23 cellular contexts compared by ENCODE assay signal in genomic region chr12:130337476-130338303, GRCh38. TPM values are rescaled to one million over a fixed set of nuclear protein-coding genes. Genes with fewer than 3 reads are reported as not detected.
DNase-seq lines count a peak whose midpoint lies in the region; ATAC-seq, FAIRE-seq and TF ChIP-seq lines count a peak whose summit lies in the region.
"Had no signal": no experiment of that assay in that cellular context is flagged by ENCODE, and none has a peak within 500 bp of the region (broad histone marks: within the 10 kb centered on the region; RNA-seq: fewer than 3 reads in every experiment).

TSS of gene PIWIL1 (plus strand) at chr12:130337887. CDS start at chr12:130342592, 4,705 bp downstream.

- in situ Hi-C loops in K562 (cut with MboI) = no loop called here

- H3K79me2 ChIP-seq in K562 (ENCODE audit: control insufficient read depth, insufficient read depth, low read length) = no peaks in the 10 kb centered on the region

- H3K9me3 ChIP-seq in K562 (replicated peaks; ENCODE audit: control insufficient read depth, insufficient read depth, low read depth, low read length) = no peaks in the 10 kb centered on the region
- H3K9me3 ChIP-seq in neuronal stem cell (replicated peaks in 1 of 2; ENCODE audit: control insufficient read depth in 2 of 2, insufficient read depth in 1 of 2, low read depth in 1 of 2, low read length in 2 of 2) = peaks cover 0 to 4% of the 10 kb centered on the region in 2 donors
- no peaks in the 10 kb centered on the region for H3K9me3 ChIP-seq in sigmoid colon
- H3K9me3 ChIP-seq: Peyer's patch had no signal

- no peak within 1 kb of the TSS for H2BK5ac ChIP-seq in neuronal stem cell (ENCODE audit: low read length)

- ATAC-seq in K562 = peak; percentile 53; the same call in 2 of the 3 replicates
- ATAC-seq: GM12878 had no signal

- H2AFZ ChIP-seq in K562 (ENCODE audit: low read depth, low read length) (no peak within 1 kb of the TSS), neuronal stem cell (ENCODE audit: low read length) (no peak within 1 kb of the TSS)

- H3K4me2 ChIP-seq in K562 (ENCODE audit: insufficient read depth, low read length) (no peak within 1 kb of the TSS), neuronal stem cell (ENCODE audit: insufficient read depth, low read length, poor library complexity, severe bottlenecking) (no peak within 1 kb of the TSS)
- H3K4me2 ChIP-seq: KMS-11 had no signal

- H3K27me3 ChIP-seq in K562 (ENCODE audit: control insufficient read depth in 2 of 2, insufficient read depth in 2 of 2, low read length in 2 of 2) (peaks cover 0 to 15% of the 10 kb centered on the region in 2 experiments; a peak in 1 of 5 replicates), neuronal stem cell (ENCODE audit: control insufficient read depth in 3 of 3, insufficient read depth in 3 of 3, low read depth in 1 of 3, low read length in 3 of 3) (peaks cover 0 to 7% (median 0%) of the 10 kb centered on the region in 3 experiments), sigmoid colon (peaks cover 0 to 45% (median 37%) of the 10 kb centered on the region in 3 donors)

- peak within 1 kb of the TSS; percentile 6 for H4K8ac ChIP-seq in neuronal stem cell (ENCODE audit: low read depth, low read length)

- no peak within 1 kb of the TSS for H2BK120ac ChIP-seq in neuronal stem cell (ENCODE audit: low read depth, low read length)

- no peaks in the 10 kb centered on the region for H3K79me1 ChIP-seq in neuronal stem cell (ENCODE audit: low read depth, low read length)

- FAIRE-seq in GM12891 (lab: Jason Lieb, UNC) (no peak), K562 (lab: Jason Lieb, UNC) (no peak)
- FAIRE-seq: GM12878, H54 had no signal

- no TSS peak for BruUV-seq in K562 (replicated peaks; lab: Mats Ljungman, UMichigan)

- intact Hi-C loops in K562 (cut with micrococcal nuclease) (loop anchor here (5.0 kb wide), 1 partner anchor 290 kb away; no protein-coding TSS in a partner anchor), sigmoid colon (cut with DNase I) (no loop called here)

- peak within 1 kb of the TSS; percentile 58 for H3K14ac ChIP-seq in neuronal stem cell (ENCODE audit: low read length)

- H3K9ac ChIP-seq in K562 (ENCODE audit: insufficient read depth in 1 of 2, low read depth in 2 of 2, low read length in 2 of 2) = no peak within 1 kb of the TSS
- H3K9ac ChIP-seq in neuronal stem cell (ENCODE audit: low read depth, low read length, poor library complexity) = no peak within 1 kb of the TSS
- H3K9ac ChIP-seq: KMS-11 had no signal

- CTCF ChIA-PET in K562 (lab: Yijun Ruan, JAX; ENCODE audit: low intra/inter-chr PET ratio) = no interaction called here

- no peak for TF ChIP-seq POLR2A in GM12891 (IDR thresholded peaks at IDR 0.05; ENCODE audit: low read depth, low read length)
- TF ChIP-seq POLR2A in K562 (conservative IDR thresholded peaks at IDR 0.05) = no peak
- TF ChIP-seq POLR2A in sigmoid colon (IDR thresholded peaks at IDR 0.05) = no peak

- H2BK12ac ChIP-seq in neuronal stem cell (ENCODE audit: low read length) = no peak within 1 kb of the TSS

- H4K91ac ChIP-seq in neuronal stem cell (ENCODE audit: low read depth, low read length, poor library complexity) = no peak within 1 kb of the TSS

- H3K36me3 ChIP-seq in K562 (ENCODE audit: control insufficient read depth, insufficient read depth, low read length) (no peaks in the 10 kb centered on the region), neuronal stem cell (replicated peaks in 1 of 2; ENCODE audit: control insufficient read depth in 2 of 2, insufficient read depth in 2 of 2, low read length in 2 of 2) (no peaks in the 10 kb centered on the region), sigmoid colon (no peaks in the 10 kb centered on the region)
- H3K36me3 ChIP-seq: Peyer's patch had no signal

- POLR2A ChIA-PET in K562 (lab: Yijun Ruan, JAX) = no interaction called here

- H2BK15ac ChIP-seq in neuronal stem cell (ENCODE audit: low read length) = no peak within 1 kb of the TSS

- no peak within 1 kb of the TSS for H2AK5ac ChIP-seq in neuronal stem cell (ENCODE audit: low read depth, low read length)

- no peak within 1 kb of the TSS for H3K18ac ChIP-seq in neuronal stem cell (ENCODE audit: low read length)

- H3K4ac ChIP-seq in neuronal stem cell (ENCODE audit: low read length) = no peak within 1 kb of the TSS

- no peaks in the 10 kb centered on the region for H3K9me1 ChIP-seq in K562 (ENCODE audit: control insufficient read depth, insufficient read depth, low read length)

- H3K27ac ChIP-seq in K562 (ENCODE audit: extremely low read depth, low read depth, low read length) = no peak within 1 kb of the TSS
- no peak within 1 kb of the TSS for H3K27ac ChIP-seq in neuronal stem cell (replicated peaks; ENCODE audit: low read length)
- H3K27ac ChIP-seq in sigmoid colon = no peak within 1 kb of the TSS
- H3K27ac ChIP-seq: 22Rv1, C4-2B, KMS-11, Peyer's patch had no signal

- TF ChIP-seq EP300 in K562 (IDR thresholded peaks at IDR 0.05; ENCODE audit: low read length) = no peak
- TF ChIP-seq EP300 in sigmoid colon (IDR thresholded peaks at IDR 0.05) = no peak

- no peak for TF ChIP-seq RAD21 in K562 (CRISPR knock-in tag; conservative IDR thresholded peaks at IDR 0.05 in 1 of 2, IDR thresholded peaks at IDR 0.05 in 1 of 2)

- H4K20me1 ChIP-seq in K562 (replicated peaks; ENCODE audit: control insufficient read depth, insufficient read depth, low read length) = no peaks in the 10 kb centered on the region

- DNase-seq in NCI-H526 (lab: John Stamatoyannopoulos, UW) (peak; percentile 2 to 40), NCI-H526 treated with DMSO at 0.1 percent for 48 hours (lab: John Stamatoyannopoulos, UW) (no peak), GM12891 (ENCODE audit: insufficient read length, low spot score) (peak; percentile 25), K562 (ENCODE audit: extremely low read depth in 1 of 4, low spot score in 3 of 4) (peak in 3 of 4 experiments; percentile 28 to 47 (median 47)), neuronal stem cell (ENCODE audit: low spot score) (no peak), mucosa of gallbladder (ENCODE audit: low spot score) (no peak), sigmoid colon (no peak)
- DNase-seq in activated CD4-positive, alpha-beta T cell treated with anti-CD3 and anti-CD28 coated beads, Interleukin-2, amount 50 U/mL, for 1 hour = no peak
- DNase-seq: AML-193; HFFc6; NCI-H1930; NCI-H226; NCI-H524 treated with DMSO at 0.1 percent for 48 hours; NK-92 treated with Interleukin-12 subunit alpha and Interleukin-12 subunit beta, amount 100 ng/mL, for 24 hours; Peyer's patch had no signal

- H3K4me3 ChIP-seq in K562 (no peak within 1 kb of the TSS), neuronal stem cell (ENCODE audit: low read length in 2 of 2) (no peak within 1 kb of the TSS), sigmoid colon (no peak within 1 kb of the TSS)
- H3K4me3 ChIP-seq: GM12878, Peyer's patch had no signal

- TF ChIP-seq CTCF in K562 (IDR thresholded peaks at IDR 0.05 in 2 of 3, conservative IDR thresholded peaks at IDR 0.05 in 1 of 3; ENCODE audit: insufficient read depth in 2 of 3, low read depth in 1 of 3, low read length in 3 of 3) (no peak), sigmoid colon (IDR thresholded peaks at IDR 0.05) (no peak)

- H3K23ac ChIP-seq in neuronal stem cell (ENCODE audit: low read depth, low read length, poor library complexity) = no peak within 1 kb of the TSS

- H3K4me1 ChIP-seq in K562 (replicated peaks in 1 of 2; ENCODE audit: control insufficient read depth in 2 of 2, insufficient read depth in 2 of 2, low read length in 2 of 2) (peaks cover 0 to 3% of the 10 kb centered on the region in 2 experiments; a peak in 2 of 5 replicates), neuronal stem cell (ENCODE audit: control insufficient read depth in 2 of 2, insufficient read depth in 1 of 2, low read depth in 1 of 2, low read length in 2 of 2) (peaks cover 0 to 5% of the 10 kb centered on the region in 2 donors), sigmoid colon (peaks cover 0 to 7% (median 3%) of the 10 kb centered on the region in 4 donors)
- H3K4me1 ChIP-seq: Peyer's patch had no signal

- 67% methylated on average over 15 of the region's 80 CpGs for WGBS in K562 (ENCODE audit: insufficient coverage, low coverage, missing lambda C conversion rate)
- WGBS in neuronal stem cell (ENCODE audit: extremely low coverage in 2 of 2, insufficient read length in 2 of 2, insufficient replicate concordance in 1 of 2), 2 donors = no CpG with 5 or more reads among the region's 80 CpGs
- WGBS in sigmoid colon, 2 donors = 65 to 81% methylated on average over 80 of the region's 80 CpGs

TF ChIP-seq in GM12891, 5 proteins besides CTCF, POLR2A, EP300 and RAD21 (continues in another document):
- TF ChIP-seq POU2F2 (IDR thresholded peaks at IDR 0.05; ENCODE audit: low read depth, low read length) (no peak), SPI1 (IDR thresholded peaks at IDR 0.05; ENCODE audit: low read depth, low read length) (no peak), PAX5 (IDR thresholded peaks at IDR 0.05; ENCODE audit: insufficient read depth, low read length, severe bottlenecking) (no peak), TAF1 (IDR thresholded peaks at IDR 0.05; ENCODE audit: low read depth, low read length) (no peak)

RNA-seq across cellular contexts. Expression of gene PIWIL1, which starts in this region (rescaled TPM):
- not detected for polyA plus RNA-seq in GM12891 (2012; ENCODE audit: low read depth, missing spikeins)
- not detected in 2 replicates for total RNA-seq in K562 (2011; cell fraction: chromatin; rRNA removed; ENCODE audit: low replicate concordance)
- not detected in 2 replicates for total RNA-seq in K562 (2011; cell fraction: nucleolus; rRNA removed)
- total RNA-seq in K562 (2011; cell fraction: nucleoplasm; rRNA removed) = not detected in 2 replicates
- total RNA-seq in K562 (2014; rRNA removed) = not detected in 2 replicates
- not detected in 2 replicates for total RNA-seq in K562 (2014; rRNA removed; fragmentation: Illumina TruSeq; extraction: Trizol)
- total RNA-seq in K562 (2015; rRNA removed; fragmentation: Illumina TruSeq; extraction: Trizol) = not detected in 2 replicates
- total RNA-seq in K562 (2021) = not detected in 2 replicates
- not detected in 2 replicates for polyA plus RNA-seq in K562 (2011; rRNA removed)
- not detected in 2 replicates for polyA plus RNA-seq in K562 (2011; cell fraction: cytosol; rRNA removed)
- polyA plus RNA-seq in K562 (2011; cell fraction: nucleus; rRNA removed) = not detected in 2 replicates
- polyA plus RNA-seq in K562 (2012) = not detected in 2 replicates
- not detected in 2 replicates for polyA plus RNA-seq in K562 (2014; fragmentation: Illumina TruSeq; extraction: Trizol)
- not detected for polyA plus RNA-seq in K562 (2014; fragmentation: Nextera tagmentation; extraction: Ambion mirVana)
- not detected in 2 replicates for polyA plus RNA-seq in K562 (2014; rRNA removed)
- polyA minus RNA-seq in K562 (2011; rRNA and poly(A)+ RNA removed) = not detected in 2 replicates
- polyA minus RNA-seq in K562 (2011; cell fraction: cytosol; rRNA and poly(A)+ RNA removed) = not detected in 2 replicates
- polyA minus RNA-seq in K562 (2011; cell fraction: nucleus; rRNA and poly(A)+ RNA removed) = not detected in 2 replicates
- polyA plus RNA-seq in neuronal stem cell (2013, experiment 1 of 2) = not detected
- not detected for polyA plus RNA-seq in neuronal stem cell (2013, experiment 2 of 2)
- 0.12 TPM for total RNA-seq in mucosa of gallbladder
- not detected for total RNA-seq in sigmoid colon
- not detected for polyA plus RNA-seq in sigmoid colon
- total RNA-seq: GM12878, HFFc6, HT-29, M059J, Peyer's patch, SK-MEL-5 had no signal
- polyA plus RNA-seq: GM12878 had no signal

Comparison
In these comparisons a context has a peak if more than half of its experiments do, and no peak if none do; other contexts are left out.
1. DNase-seq: peak in NCI-H526 (2 of 2) and GM12891 (single experiment); none in NCI-H526 treated with DMSO at 0.1 percent for 48 hours (single experiment), neuronal stem cell (single experiment), mucosa of gallbladder (single experiment), activated CD4-positive, alpha-beta T cell treated with anti-CD3 and anti-CD28 coated beads, Interleukin-2, amount 50 U/mL, for 1 hour (single experiment) and sigmoid colon (single experiment).
2. Peak in DNase-seq and ATAC-seq in K562; RNA of the gene not detected or under 1 TPM.